ENCODE assay signal across 13 cellular contexts in the genomic region with DNA sequence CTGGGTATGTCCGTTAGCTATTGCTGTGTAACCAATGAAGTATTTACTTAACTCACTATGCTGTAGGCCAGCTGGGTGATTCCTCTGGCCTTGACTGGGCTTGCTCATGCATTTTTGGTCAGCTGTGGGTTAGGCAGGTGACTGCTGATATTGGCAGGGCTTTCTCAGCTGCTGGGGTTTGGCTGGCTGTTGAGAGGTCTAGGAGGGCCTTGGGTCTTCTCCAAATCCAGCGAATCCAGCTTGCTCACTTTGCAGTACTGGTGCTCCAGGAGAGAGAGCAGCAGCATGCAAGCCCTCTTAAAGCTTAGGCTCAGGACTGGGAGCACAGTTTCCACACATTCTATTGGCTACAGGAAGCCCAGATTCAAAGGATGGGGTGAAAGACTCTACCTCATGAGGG.
A peak's percentile ranks its signal among the peaks of the same experiment; 100 is the strongest.
DNase-seq lines count a peak whose midpoint lies in the region; TF ChIP-seq lines count a peak whose summit lies in the region.
"Had no signal": no experiment of that assay in that cellular context is flagged by ENCODE, and none has a peak within 500 bp of the region (broad histone marks: within the 10 kb centered on the region; RNA-seq: fewer than 3 reads in every experiment).

No MANE protein-coding gene starts in this region.

- DNase-seq in AG08396 (ENCODE audit: low spot score) (peak; percentile 77), LHCN-M2 (ENCODE audit: low read depth) (peak; percentile 88), brain pericyte (ENCODE audit: low read depth, low spot score) (peak; percentile 49), iris pigment epithelial cell (ENCODE audit: low read depth) (peak; percentile 98), NCI-H524 treated with DMSO at 0.1 percent for 48 hours (lab: John Stamatoyannopoulos, UW) (no peak), smooth muscle cell (lab: John Stamatoyannopoulos, UW; ENCODE audit: unreplicated experiment) (no peak), NCI-H510A (lab: John Stamatoyannopoulos, UW) (no peak), HPDE6-E6E7 (ENCODE audit: extremely low spot score) (no peak)
- DNase-seq: activated CD4-positive, alpha-beta T cell treated with anti-CD3 and anti-CD28 coated beads for 4 hours; activated T-cell treated with anti-CD3 and anti-CD28 coated beads, Interleukin-2, amount 50 U/mL, for 72 hours; body of pancreas; DND-41; stimulated activated CD4-positive, alpha-beta T cell treated with anti-CD3 and anti-CD28 coated beads, Interleukin-2, amount 100 ng/mL, for 24 hours had no signal

- H2AFZ ChIP-seq in smooth muscle cell (ENCODE audit: low read depth) = no peak overlapping the region

- TF ChIP-seq CTCF in smooth muscle cell (IDR thresholded peaks at IDR 0.05; ENCODE audit: borderline replicate concordance, insufficient read depth, poor library complexity, severe bottlenecking) = no peak

- 73% methylated on average over 2 of the region's 2 CpGs for WGBS in smooth muscle cell (ENCODE audit: low lambda C conversion rate)

- H3K36me3 ChIP-seq in smooth muscle cell (ENCODE audit: low read depth) = no peaks in the 10 kb centered on the region

- H3K27ac ChIP-seq in smooth muscle cell (ENCODE audit: low read depth) = no peak overlapping the region
- H3K27ac ChIP-seq: body of pancreas had no signal

- H3K4me3 ChIP-seq in smooth muscle cell = no peak overlapping the region
- H3K4me3 ChIP-seq: body of pancreas had no signal

- H4K20me1 ChIP-seq in smooth muscle cell (ENCODE audit: low read depth) = no peaks in the 10 kb centered on the region

- no peaks in the 10 kb centered on the region for H3K79me2 ChIP-seq in smooth muscle cell (ENCODE audit: low read depth)

- no peaks in the 10 kb centered on the region for H3K4me1 ChIP-seq in smooth muscle cell (ENCODE audit: low read depth)

- H3K27me3 ChIP-seq in smooth muscle cell (ENCODE audit: low read depth) = no peaks in the 10 kb centered on the region
- H3K27me3 ChIP-seq: body of pancreas had no signal

- no peaks in the 10 kb centered on the region for H3K9me3 ChIP-seq in smooth muscle cell (replicated peaks; ENCODE audit: low read depth)
- H3K9me3 ChIP-seq: body of pancreas had no signal

- H3K9ac ChIP-seq in smooth muscle cell (ENCODE audit: low read depth) = no peak overlapping the region

- no peak overlapping the region for H3K4me2 ChIP-seq in smooth muscle cell

- no peaks in the 10 kb centered on the region for H3F3A ChIP-seq in smooth muscle cell (ENCODE audit: low read depth)

Comparison
In these comparisons a context has a peak if more than half of its experiments do, and no peak if none do; other contexts are left out.
1. DNase-seq: peak in AG08396 (single experiment), LHCN-M2 (single experiment), brain pericyte (single experiment) and iris pigment epithelial cell (single experiment); none in NCI-H524 treated with DMSO at 0.1 percent for 48 hours (single experiment), smooth muscle cell (single experiment), NCI-H510A (single experiment) and HPDE6-E6E7 (single experiment).